Comparison of ENCODE assay signal across 12 cellular contexts in genomic region chr12:122086641-122087285, GRCh38. TPM values are rescaled to one million over a fixed set of nuclear protein-coding genes. Genes with fewer than 3 reads are reported as not detected.
DNase-seq lines count a peak whose midpoint lies in the region; ATAC-seq and TF ChIP-seq lines count a peak whose summit lies in the region.
"Had no signal": no experiment of that assay in that cellular context is flagged by ENCODE, and none has a peak within 500 bp of the region (broad histone marks: within the 10 kb centered on the region; RNA-seq: fewer than 3 reads in every experiment).

No MANE protein-coding gene starts in this region.

- peaks cover 58% of the 10 kb centered on the region for H3K36me3 Mint-ChIP-seq in CD8-positive, alpha-beta T cell
- H3K36me3 Mint-ChIP-seq in WTC11 = peaks cover 11% of the 10 kb centered on the region

- POLR2A ChIA-PET in CD8-positive, alpha-beta T cell (lab: Charles Lee) = interaction anchor here (0.6 to 5.3 kb wide), 5 partner anchors 11 to 284 kb away, joined by 3 to 63 read pairs (median 4); partner anchors contain the start of gene SETD1B
- POLR2A ChIA-PET in WTC11 (lab: Charles Lee) = no interaction called here

- H3K9me3 ChIP-seq in CD8-positive, alpha-beta T cell (ENCODE audit: low read length) = no peaks in the 10 kb centered on the region
- no peaks in the 10 kb centered on the region for H3K9me3 ChIP-seq in gastrocnemius medialis

- no peak for DNase-seq in CD8-positive, alpha-beta T cell
- DNase-seq in WTC11 (ENCODE audit: low spot score) (no peak), Right ventricle myocardium superior (peak; percentile 68), gastrocnemius medialis (no peak), NCI-H774 (lab: John Stamatoyannopoulos, UW) (no peak), NCI-H2107 (lab: John Stamatoyannopoulos, UW) (no peak)
- DNase-seq in activated CD8-positive, alpha-beta memory T cell treated with anti-CD3 and anti-CD28 coated beads, Interleukin-2, amount 50 U/mL, for 4 hours = no peak
- DNase-seq: caudate nucleus, NCI-H1694 had no signal

- no peak for TF ChIP-seq POLR2A in gastrocnemius medialis (IDR thresholded peaks at IDR 0.05)

- H3K27me3 ChIP-seq in CD8-positive, alpha-beta T cell (ENCODE audit: insufficient read depth, low read length) = no peaks in the 10 kb centered on the region
- no peaks in the 10 kb centered on the region for H3K27me3 ChIP-seq in gastrocnemius medialis

- H3K4me3 ChIP-seq in CD8-positive, alpha-beta T cell (ENCODE audit: low read depth, low read length) = no peak overlapping the region
- H3K4me3 ChIP-seq in gastrocnemius medialis = peak overlapping the region in 1 of 4 donors; percentile 2

- intact Hi-C loops in CD8-positive, alpha-beta T cell (cut with DNase I, micrococcal nuclease) = no loop called here
- intact Hi-C loops in Right ventricle myocardium superior (cut with DNase I) (no loop called here), gastrocnemius medialis (cut with DNase I; ENCODE audit: low total_unique reads) (no loop called here)

- H3K4me1 ChIP-seq in CD8-positive, alpha-beta T cell (ENCODE audit: insufficient read depth, low read length) = peaks cover 96% of the 10 kb centered on the region
- peaks cover 100% of the 10 kb centered on the region in 2 donors for H3K4me1 ChIP-seq in gastrocnemius medialis

- TF ChIP-seq CTCF in CD8-positive, alpha-beta T cell (IDR thresholded peaks at IDR 0.05) = no peak
- TF ChIP-seq CTCF in WTC11 (IDR thresholded peaks at IDR 0.05) = no peak
- TF ChIP-seq CTCF in gastrocnemius medialis (IDR thresholded peaks at IDR 0.05 in 4 of 5, conservative IDR thresholded peaks at IDR 0.05 in 1 of 5) = no peak

- H3K27ac Mint-ChIP-seq in CD8-positive, alpha-beta T cell = peak overlapping the region; percentile 98
- peak overlapping the region; percentile 62 for H3K27ac Mint-ChIP-seq in WTC11

- ATAC-seq in CD8-positive, alpha-beta T cell = no peak
- ATAC-seq in WTC11 (no peak), Right ventricle myocardium superior (ENCODE audit: poor library complexity) (peak; percentile 50), gastrocnemius medialis (no peak), GM21737 (IDR thresholded peaks at IDR 0.05; ENCODE audit: unreplicated experiment) (no peak)

- H3K4me3 Mint-ChIP-seq in CD8-positive, alpha-beta T cell = peak overlapping the region; percentile 85
- H3K4me3 Mint-ChIP-seq in WTC11 = no peak overlapping the region

- H3K27me3 Mint-ChIP-seq in CD8-positive, alpha-beta T cell (ENCODE audit: low read depth) = no peaks in the 10 kb centered on the region
- no peaks in the 10 kb centered on the region for H3K27me3 Mint-ChIP-seq in WTC11 (ENCODE audit: low read depth)

- no peaks in the 10 kb centered on the region for H3K9me3 Mint-ChIP-seq in CD8-positive, alpha-beta T cell
- H3K9me3 Mint-ChIP-seq in WTC11 = no peaks in the 10 kb centered on the region

- peak overlapping the region; percentile 51 for H3K27ac ChIP-seq in CD8-positive, alpha-beta T cell (ENCODE audit: low read depth, low read length)
- H3K27ac ChIP-seq in gastrocnemius medialis = peak overlapping the region; percentile 90 to 97 (median 94)
- H3K27ac ChIP-seq: epithelial cell of prostate, VCaP had no signal

- CTCF ChIA-PET in CD8-positive, alpha-beta T cell (lab: Charles Lee) = interaction anchor here (0.6 to 6.0 kb wide), 7 partner anchors 11 to 168 kb away, joined by 3 to 50 read pairs (median 8); partner anchors contain the start of gene CFAP251
- CTCF ChIA-PET in WTC11 (lab: Charles Lee) = interaction anchor here (1.6 to 2.3 kb wide), 2 partner anchors 8 to 32 kb away, joined by 7 to 9 read pairs; partner anchors contain the start of gene MLXIP

- H3K4me1 Mint-ChIP-seq in CD8-positive, alpha-beta T cell (ENCODE audit: low read depth) = peaks cover 76% of the 10 kb centered on the region
- peaks cover 32% of the 10 kb centered on the region for H3K4me1 Mint-ChIP-seq in WTC11

- in situ Hi-C loops in gastrocnemius medialis (cut with MboI; ENCODE audit: low sequenced_read_pairs in 4 of 4) = no loop called here

- H3K36me3 ChIP-seq in CD8-positive, alpha-beta T cell (ENCODE audit: insufficient read depth, low read length) = peaks cover 4% of the 10 kb centered on the region
- peaks cover 0 to 12% of the 10 kb centered on the region in 2 donors for H3K36me3 ChIP-seq in gastrocnemius medialis

TF ChIP-seq in WTC11, 78 proteins besides CTCF, POLR2A, EP300 and RAD21:
- TF ChIP-seq AR (CRISPR knock-in tag; IDR thresholded peaks at IDR 0.05) = no peak
- no peak for TF ChIP-seq FOXJ3 (CRISPR knock-in tag; IDR thresholded peaks at IDR 0.05; ENCODE audit: borderline replicate concordance)
- no peak for TF ChIP-seq MYBL2 (CRISPR knock-in tag; IDR thresholded peaks at IDR 0.05)
- TF ChIP-seq TP53 (CRISPR knock-in tag; IDR thresholded peaks at IDR 0.05) = no peak
- TF ChIP-seq IRF1 (CRISPR knock-in tag; IDR thresholded peaks at IDR 0.05) = no peak
- TF ChIP-seq HMGA2 (CRISPR knock-in tag; IDR thresholded peaks at IDR 0.05) = no peak
- TF ChIP-seq ARID4B (CRISPR knock-in tag; IDR thresholded peaks at IDR 0.05; ENCODE audit: borderline replicate concordance) = no peak

RNA-seq across cellular contexts. Expression of gene MLXIP, which starts 8.2 kb away (rescaled TPM):
- 100 to 1,000 TPM; 117 to 132 TPM for total RNA-seq in CD8-positive, alpha-beta T cell
- total RNA-seq in WTC11 (2021) (40.5 to 49.4 TPM (median 44.4 TPM) in 3 replicates), Right ventricle myocardium superior (22.6 TPM), gastrocnemius medialis (10 to 100 TPM; 36.6 to 89.4 (median 79.7) TPM)
